20 cellular contexts compared by ENCODE assay signal in genomic region chr4:169124661-169125060, GRCh38.
A peak's percentile ranks its signal among the peaks of the same experiment; 100 is the strongest.
DNase-seq lines count a peak whose midpoint lies in the region; ATAC-seq and TF ChIP-seq lines count a peak whose summit lies in the region.
"Had no signal": no experiment of that assay in that cellular context is flagged by ENCODE, and none has a peak within 500 bp of the region (broad histone marks: within the 10 kb centered on the region; RNA-seq: fewer than 3 reads in every experiment).

No MANE protein-coding gene starts in this region.

- H3K27ac ChIP-seq in VCaP, result peak overlapping the region; percentile 96
- H3K27ac ChIP-seq: GM23248, HL-60, SK-N-MC had no signal

- TF ChIP-seq CTCF in VCaP (conservative IDR thresholded peaks at IDR 0.05), result no peak

- H3K27ac Mint-ChIP-seq in activated naive CD4-positive, alpha-beta T cell treated with anti-CD3 and anti-CD28 coated beads, Interleukin-2, amount 50 U/mL, for 72 hours, result no peak overlapping the region
- H3K27ac Mint-ChIP-seq: B cell; CD4-positive, alpha-beta memory T cell had no signal

- H3K36me3 Mint-ChIP-seq in activated naive CD4-positive, alpha-beta T cell treated with anti-CD3 and anti-CD28 coated beads, Interleukin-2, amount 50 U/mL, for 72 hours, result no peaks in the 10 kb centered on the region
- H3K36me3 Mint-ChIP-seq: CD4-positive, alpha-beta memory T cell had no signal

- DNase-seq in H4 (ENCODE audit: low spot score) (peak; percentile 59), fibroblast of peridontal ligament (ENCODE audit: extremely low read depth) (peak; percentile 67), renal cortical epithelial cell (ENCODE audit: low read depth) (peak; percentile 63), DMS114 treated with DMSO at 0.1 percent for 48 hours (lab: John Stamatoyannopoulos, UW; ENCODE audit: unreplicated experiment) (no peak), NCI-H1930 (lab: John Stamatoyannopoulos, UW) (no peak)
- DNase-seq in activated naive CD4-positive, alpha-beta T cell treated with anti-CD3 and anti-CD28 coated beads, Interleukin-2, amount 50 U/mL, for 72 hours (ENCODE audit: low spot score in 2 of 2), result no peak
- DNase-seq: Calu3; CD4-positive, alpha-beta memory T cell; GM23248; NCI-H1436; NCI-H2081; NCI-H748 treated with DMSO at 0.1 percent for 48 hours; Right ventricle myocardium superior had no signal

- H3K9me3 Mint-ChIP-seq in activated naive CD4-positive, alpha-beta T cell treated with anti-CD3 and anti-CD28 coated beads, Interleukin-2, amount 50 U/mL, for 72 hours, result no peaks in the 10 kb centered on the region
- H3K9me3 Mint-ChIP-seq: CD4-positive, alpha-beta memory T cell had no signal

- ATAC-seq in activated naive CD4-positive, alpha-beta T cell treated with anti-CD3 and anti-CD28 coated beads, Interleukin-2, amount 50 U/mL, for 72 hours, result no peak
- ATAC-seq: HCT116, K562, Panc1 had no signal

Comparison
In these comparisons a context has a peak if more than half of its experiments do, and no peak if none do; other contexts are left out.
1. DNase-seq: peak in H4 (single experiment), fibroblast of peridontal ligament (single experiment) and renal cortical epithelial cell (single experiment); none in DMS114 treated with DMSO at 0.1 percent for 48 hours (single experiment), activated naive CD4-positive, alpha-beta T cell treated with anti-CD3 and anti-CD28 coated beads, Interleukin-2, amount 50 U/mL, for 72 hours (0 of 2) and NCI-H1930 (0 of 2).